Comparison of ENCODE assay signal across 1 cellular context in genomic region chr3:192929755-192930491, GRCh38.
A peak's percentile ranks its signal among the peaks of the same experiment; 100 is the strongest.
TF ChIP-seq lines count a peak whose summit lies in the region.

No MANE protein-coding gene starts in this region.

TF ChIP-seq in GM12878, 131 proteins besides CTCF, POLR2A, EP300 and RAD21:
- TF ChIP-seq SRF (IDR thresholded peaks at IDR 0.05; ENCODE audit: low read depth in 2 of 2, low read length in 2 of 2) (no peak), CEBPB (IDR thresholded peaks at IDR 0.05; ENCODE audit: borderline replicate concordance in 1 of 2, low read depth in 2 of 2, low read length in 2 of 2) (no peak), SPI1 (IDR thresholded peaks at IDR 0.05; ENCODE audit: borderline replicate concordance, insufficient read depth, low read depth, low read length) (peak; percentile 7; the same call in 1 of the 2 replicates)
TF ChIP-seq in GM12878: peak in this region for 1.
